Comparison of ENCODE assay signal across 2 cellular contexts in the genomic region with DNA sequence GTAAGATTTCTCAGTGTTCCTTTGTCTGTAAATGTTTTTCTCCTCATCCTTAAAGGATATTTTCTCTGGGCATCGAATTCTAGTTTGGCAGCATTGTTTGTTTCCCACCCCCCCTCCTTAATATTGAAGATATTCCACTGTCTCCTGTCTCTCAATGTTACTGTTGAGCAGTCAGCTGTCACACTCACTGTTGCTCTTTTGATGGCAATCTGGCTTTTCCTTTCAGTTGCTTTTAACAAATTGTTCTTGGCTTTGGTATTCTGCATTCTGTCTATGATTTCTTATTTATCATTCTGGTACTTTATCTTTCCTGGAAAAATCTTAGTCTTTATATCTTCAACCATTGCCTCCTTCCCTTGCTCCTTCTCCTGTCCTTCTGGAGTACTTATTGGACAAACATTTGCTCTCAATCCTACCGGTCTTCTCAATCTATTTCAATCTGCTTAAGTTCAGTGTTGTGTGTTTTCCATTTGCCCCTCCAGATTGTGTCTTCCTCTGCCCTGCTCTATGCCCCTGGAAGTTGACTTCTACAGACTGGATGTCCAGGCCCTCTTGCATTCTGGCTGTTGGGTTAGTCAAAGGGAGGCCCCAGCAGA.
A peak's percentile ranks its signal among the peaks of the same experiment; 100 is the strongest.
TF ChIP-seq lines count a peak whose summit lies in the region.

No MANE protein-coding gene starts in this region.

TF ChIP-seq in HepG2, 621 proteins besides CTCF, POLR2A, EP300 and RAD21:
- no peak for TF ChIP-seq SP4 (CRISPR knock-in tag; IDR thresholded peaks at IDR 0.05)
- TF ChIP-seq ZNF317 (CRISPR knock-in tag; IDR thresholded peaks at IDR 0.05): peak; percentile 100

TF ChIP-seq in K562, 482 proteins besides CTCF, POLR2A, EP300 and RAD21:
- TF ChIP-seq CBX5 (IDR thresholded peaks at IDR 0.05; ENCODE audit: borderline replicate concordance, low read depth) (peak; percentile 99), TRIM28 (IDR thresholded peaks at IDR 0.05) (peak; percentile 99), CBX1 (IDR thresholded peaks at IDR 0.05; ENCODE audit: low read depth) (peak; percentile 91; the same call in 1 of the 2 replicates), FOXM1 (IDR thresholded peaks at IDR 0.05; ENCODE audit: low read depth) (no peak), FOXM1 (CRISPR knock-in tag; IDR thresholded peaks at IDR 0.05; ENCODE audit: low read depth) (no peak), GATA2 (CRISPR knock-in tag; IDR thresholded peaks at IDR 0.05) (peak; percentile 75), ZNF121 (CRISPR knock-in tag; conservative IDR thresholded peaks at IDR 0.05) (no peak), ARNT (IDR thresholded peaks at IDR 0.05) (peak in 1 of 2 experiments; percentile 27; a peak in 1 of 4 replicates), XRCC3 (IDR thresholded peaks at IDR 0.05) (peak; percentile 87), SRF (CRISPR knock-in tag; IDR thresholded peaks at IDR 0.05) (no peak), FOXA1 (IDR thresholded peaks at IDR 0.05; ENCODE audit: borderline replicate concordance) (no peak), EHMT2 (IDR thresholded peaks at IDR 0.05) (peak; percentile 61; the same call in 1 of the 2 replicates), CBX3 (IDR thresholded peaks at IDR 0.05; ENCODE audit: borderline replicate concordance in 1 of 2, low read length in 2 of 2) (peak; percentile 43 to 100), TRIM24 (IDR thresholded peaks at IDR 0.05) (peak in 1 of 2 experiments; percentile 91; a peak in 2 of 4 replicates), KLF6 (CRISPR knock-in tag; IDR thresholded peaks at IDR 0.05; ENCODE audit: borderline replicate concordance) (no peak), PTRF (tag; IDR thresholded peaks at IDR 0.05) (no peak)
- TF ChIP-seq, protein P1, sequence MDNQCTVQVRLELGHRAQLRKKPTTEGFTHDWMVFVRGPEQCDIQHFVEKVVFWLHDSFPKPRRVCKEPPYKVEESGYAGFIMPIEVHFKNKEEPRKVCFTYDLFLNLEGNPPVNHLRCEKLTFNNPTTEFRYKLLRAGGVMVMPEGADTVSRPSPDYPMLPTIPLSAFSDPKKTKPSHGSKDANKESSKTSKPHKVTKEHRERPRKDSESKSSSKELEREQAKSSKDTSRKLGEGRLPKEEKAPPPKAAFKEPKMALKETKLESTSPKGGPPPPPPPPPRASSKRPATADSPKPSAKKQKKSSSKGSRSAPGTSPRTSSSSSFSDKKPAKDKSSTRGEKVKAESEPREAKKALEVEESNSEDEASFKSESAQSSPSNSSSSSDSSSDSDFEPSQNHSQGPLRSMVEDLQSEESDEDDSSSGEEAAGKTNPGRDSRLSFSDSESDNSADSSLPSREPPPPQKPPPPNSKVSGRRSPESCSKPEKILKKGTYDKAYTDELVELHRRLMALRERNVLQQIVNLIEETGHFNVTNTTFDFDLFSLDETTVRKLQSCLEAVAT (IDR thresholded peaks at IDR 0.05): 0 out of 4 replicates have a peak, but pooled peaks of 1 of the 2 experiments have one; percentile 20
- TF ChIP-seq, protein P2, sequence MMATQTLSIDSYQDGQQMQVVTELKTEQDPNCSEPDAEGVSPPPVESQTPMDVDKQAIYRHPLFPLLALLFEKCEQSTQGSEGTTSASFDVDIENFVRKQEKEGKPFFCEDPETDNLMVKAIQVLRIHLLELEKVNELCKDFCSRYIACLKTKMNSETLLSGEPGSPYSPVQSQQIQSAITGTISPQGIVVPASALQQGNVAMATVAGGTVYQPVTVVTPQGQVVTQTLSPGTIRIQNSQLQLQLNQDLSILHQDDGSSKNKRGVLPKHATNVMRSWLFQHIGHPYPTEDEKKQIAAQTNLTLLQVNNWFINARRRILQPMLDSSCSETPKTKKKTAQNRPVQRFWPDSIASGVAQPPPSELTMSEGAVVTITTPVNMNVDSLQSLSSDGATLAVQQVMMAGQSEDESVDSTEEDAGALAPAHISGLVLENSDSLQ (IDR thresholded peaks at IDR 0.05): peak; percentile 41; the same call in 1 of the 2 replicates
- TF ChIP-seq, protein P3, sequence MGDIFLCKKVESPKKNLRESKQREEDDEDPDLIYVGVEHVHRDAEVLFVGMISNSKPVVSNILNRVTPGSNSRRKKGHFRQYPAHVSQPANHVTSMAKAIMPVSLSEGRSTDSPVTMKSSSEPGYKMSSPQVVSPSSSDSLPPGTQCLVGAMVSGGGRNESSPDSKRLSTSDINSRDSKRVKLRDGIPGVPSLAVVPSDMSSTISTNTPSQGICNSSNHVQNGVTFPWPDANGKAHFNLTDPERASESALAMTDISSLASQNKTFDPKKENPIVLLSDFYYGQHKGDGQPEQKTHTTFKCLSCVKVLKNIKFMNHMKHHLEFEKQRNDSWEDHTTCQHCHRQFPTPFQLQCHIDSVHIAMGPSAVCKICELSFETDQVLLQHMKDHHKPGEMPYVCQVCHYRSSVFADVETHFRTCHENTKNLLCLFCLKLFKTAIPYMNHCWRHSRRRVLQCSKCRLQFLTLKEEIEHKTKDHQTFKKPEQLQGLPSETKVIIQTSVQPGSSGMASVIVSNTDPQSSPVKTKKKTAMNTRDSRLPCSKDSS (IDR thresholded peaks at IDR 0.05; ENCODE audit: low read depth, partially characterized antibody): peak; percentile 56
- TF ChIP-seq, protein P4, sequence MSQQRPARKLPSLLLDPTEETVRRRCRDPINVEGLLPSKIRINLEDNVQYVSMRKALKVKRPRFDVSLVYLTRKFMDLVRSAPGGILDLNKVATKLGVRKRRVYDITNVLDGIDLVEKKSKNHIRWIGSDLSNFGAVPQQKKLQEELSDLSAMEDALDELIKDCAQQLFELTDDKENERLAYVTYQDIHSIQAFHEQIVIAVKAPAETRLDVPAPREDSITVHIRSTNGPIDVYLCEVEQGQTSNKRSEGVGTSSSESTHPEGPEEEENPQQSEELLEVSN (IDR thresholded peaks at IDR 0.05; ENCODE audit: borderline replicate concordance in 1 of 2, extremely low read depth in 1 of 2, insufficient read depth in 1 of 2, insufficient read length in 1 of 2, low read depth in 1 of 2, low read length in 1 of 2, poor library complexity in 1 of 2, severe bottlenecking in 1 of 2): no peak
- TF ChIP-seq, protein P5, sequence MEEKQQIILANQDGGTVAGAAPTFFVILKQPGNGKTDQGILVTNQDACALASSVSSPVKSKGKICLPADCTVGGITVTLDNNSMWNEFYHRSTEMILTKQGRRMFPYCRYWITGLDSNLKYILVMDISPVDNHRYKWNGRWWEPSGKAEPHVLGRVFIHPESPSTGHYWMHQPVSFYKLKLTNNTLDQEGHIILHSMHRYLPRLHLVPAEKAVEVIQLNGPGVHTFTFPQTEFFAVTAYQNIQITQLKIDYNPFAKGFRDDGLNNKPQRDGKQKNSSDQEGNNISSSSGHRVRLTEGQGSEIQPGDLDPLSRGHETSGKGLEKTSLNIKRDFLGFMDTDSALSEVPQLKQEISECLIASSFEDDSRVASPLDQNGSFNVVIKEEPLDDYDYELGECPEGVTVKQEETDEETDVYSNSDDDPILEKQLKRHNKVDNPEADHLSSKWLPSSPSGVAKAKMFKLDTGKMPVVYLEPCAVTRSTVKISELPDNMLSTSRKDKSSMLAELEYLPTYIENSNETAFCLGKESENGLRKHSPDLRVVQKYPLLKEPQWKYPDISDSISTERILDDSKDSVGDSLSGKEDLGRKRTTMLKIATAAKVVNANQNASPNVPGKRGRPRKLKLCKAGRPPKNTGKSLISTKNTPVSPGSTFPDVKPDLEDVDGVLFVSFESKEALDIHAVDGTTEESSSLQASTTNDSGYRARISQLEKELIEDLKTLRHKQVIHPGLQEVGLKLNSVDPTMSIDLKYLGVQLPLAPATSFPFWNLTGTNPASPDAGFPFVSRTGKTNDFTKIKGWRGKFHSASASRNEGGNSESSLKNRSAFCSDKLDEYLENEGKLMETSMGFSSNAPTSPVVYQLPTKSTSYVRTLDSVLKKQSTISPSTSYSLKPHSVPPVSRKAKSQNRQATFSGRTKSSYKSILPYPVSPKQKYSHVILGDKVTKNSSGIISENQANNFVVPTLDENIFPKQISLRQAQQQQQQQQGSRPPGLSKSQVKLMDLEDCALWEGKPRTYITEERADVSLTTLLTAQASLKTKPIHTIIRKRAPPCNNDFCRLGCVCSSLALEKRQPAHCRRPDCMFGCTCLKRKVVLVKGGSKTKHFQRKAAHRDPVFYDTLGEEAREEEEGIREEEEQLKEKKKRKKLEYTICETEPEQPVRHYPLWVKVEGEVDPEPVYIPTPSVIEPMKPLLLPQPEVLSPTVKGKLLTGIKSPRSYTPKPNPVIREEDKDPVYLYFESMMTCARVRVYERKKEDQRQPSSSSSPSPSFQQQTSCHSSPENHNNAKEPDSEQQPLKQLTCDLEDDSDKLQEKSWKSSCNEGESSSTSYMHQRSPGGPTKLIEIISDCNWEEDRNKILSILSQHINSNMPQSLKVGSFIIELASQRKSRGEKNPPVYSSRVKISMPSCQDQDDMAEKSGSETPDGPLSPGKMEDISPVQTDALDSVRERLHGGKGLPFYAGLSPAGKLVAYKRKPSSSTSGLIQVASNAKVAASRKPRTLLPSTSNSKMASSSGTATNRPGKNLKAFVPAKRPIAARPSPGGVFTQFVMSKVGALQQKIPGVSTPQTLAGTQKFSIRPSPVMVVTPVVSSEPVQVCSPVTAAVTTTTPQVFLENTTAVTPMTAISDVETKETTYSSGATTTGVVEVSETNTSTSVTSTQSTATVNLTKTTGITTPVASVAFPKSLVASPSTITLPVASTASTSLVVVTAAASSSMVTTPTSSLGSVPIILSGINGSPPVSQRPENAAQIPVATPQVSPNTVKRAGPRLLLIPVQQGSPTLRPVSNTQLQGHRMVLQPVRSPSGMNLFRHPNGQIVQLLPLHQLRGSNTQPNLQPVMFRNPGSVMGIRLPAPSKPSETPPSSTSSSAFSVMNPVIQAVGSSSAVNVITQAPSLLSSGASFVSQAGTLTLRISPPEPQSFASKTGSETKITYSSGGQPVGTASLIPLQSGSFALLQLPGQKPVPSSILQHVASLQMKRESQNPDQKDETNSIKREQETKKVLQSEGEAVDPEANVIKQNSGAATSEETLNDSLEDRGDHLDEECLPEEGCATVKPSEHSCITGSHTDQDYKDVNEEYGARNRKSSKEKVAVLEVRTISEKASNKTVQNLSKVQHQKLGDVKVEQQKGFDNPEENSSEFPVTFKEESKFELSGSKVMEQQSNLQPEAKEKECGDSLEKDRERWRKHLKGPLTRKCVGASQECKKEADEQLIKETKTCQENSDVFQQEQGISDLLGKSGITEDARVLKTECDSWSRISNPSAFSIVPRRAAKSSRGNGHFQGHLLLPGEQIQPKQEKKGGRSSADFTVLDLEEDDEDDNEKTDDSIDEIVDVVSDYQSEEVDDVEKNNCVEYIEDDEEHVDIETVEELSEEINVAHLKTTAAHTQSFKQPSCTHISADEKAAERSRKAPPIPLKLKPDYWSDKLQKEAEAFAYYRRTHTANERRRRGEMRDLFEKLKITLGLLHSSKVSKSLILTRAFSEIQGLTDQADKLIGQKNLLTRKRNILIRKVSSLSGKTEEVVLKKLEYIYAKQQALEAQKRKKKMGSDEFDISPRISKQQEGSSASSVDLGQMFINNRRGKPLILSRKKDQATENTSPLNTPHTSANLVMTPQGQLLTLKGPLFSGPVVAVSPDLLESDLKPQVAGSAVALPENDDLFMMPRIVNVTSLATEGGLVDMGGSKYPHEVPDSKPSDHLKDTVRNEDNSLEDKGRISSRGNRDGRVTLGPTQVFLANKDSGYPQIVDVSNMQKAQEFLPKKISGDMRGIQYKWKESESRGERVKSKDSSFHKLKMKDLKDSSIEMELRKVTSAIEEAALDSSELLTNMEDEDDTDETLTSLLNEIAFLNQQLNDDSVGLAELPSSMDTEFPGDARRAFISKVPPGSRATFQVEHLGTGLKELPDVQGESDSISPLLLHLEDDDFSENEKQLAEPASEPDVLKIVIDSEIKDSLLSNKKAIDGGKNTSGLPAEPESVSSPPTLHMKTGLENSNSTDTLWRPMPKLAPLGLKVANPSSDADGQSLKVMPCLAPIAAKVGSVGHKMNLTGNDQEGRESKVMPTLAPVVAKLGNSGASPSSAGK (IDR thresholded peaks at IDR 0.05): 0 out of 2 replicates have a peak, but pooled peaks have one; percentile 7
